In genomic region chr2:128665113-128665512, GRCh38 we compare ENCODE assay signal across 22 cellular contexts.
DNase-seq lines count a peak whose midpoint lies in the region; ATAC-seq, FAIRE-seq and TF ChIP-seq lines count a peak whose summit lies in the region.
"Had no signal": no experiment of that assay in that cellular context is flagged by ENCODE, and none has a peak within 500 bp of the region (broad histone marks: within the 10 kb centered on the region; RNA-seq: fewer than 3 reads in every experiment).

No MANE protein-coding gene starts in this region.

- H3K27me3 Mint-ChIP-seq in activated naive CD8-positive, alpha-beta T cell treated with anti-CD3 and anti-CD28 coated beads, Interleukin-2, amount 10 ng/mL, durations not matched to agents 7 days and 5 days = peaks cover 26% of the 10 kb centered on the region
- peaks cover 19% of the 10 kb centered on the region for H3K27me3 Mint-ChIP-seq in activated naive CD8-positive, alpha-beta T cell treated with anti-CD3 and anti-CD28 coated beads, Interleukin-2, amount 50 U/mL, for 24 hours
- peaks cover 9% of the 10 kb centered on the region for H3K27me3 Mint-ChIP-seq in glutamatergic neuron (ENCODE audit: unreplicated experiment)
- no peaks in the 10 kb centered on the region for H3K27me3 Mint-ChIP-seq in mesothelial cell of epicardium (ENCODE audit: low read depth)

- no peak overlapping the region for H3K4me3 Mint-ChIP-seq in activated naive CD8-positive, alpha-beta T cell treated with anti-CD3 and anti-CD28 coated beads, Interleukin-2, amount 10 ng/mL, durations not matched to agents 7 days and 5 days
- no peak overlapping the region for H3K4me3 Mint-ChIP-seq in activated naive CD8-positive, alpha-beta T cell treated with anti-CD3 and anti-CD28 coated beads, Interleukin-2, amount 50 U/mL, for 24 hours
- H3K4me3 Mint-ChIP-seq in glutamatergic neuron (ENCODE audit: unreplicated experiment) = no peak overlapping the region
- H3K4me3 Mint-ChIP-seq in mesothelial cell of epicardium = no peak overlapping the region
- H3K4me3 Mint-ChIP-seq: HFFc6 had no signal

- no peaks in the 10 kb centered on the region for H3K4me1 Mint-ChIP-seq in activated naive CD8-positive, alpha-beta T cell treated with anti-CD3 and anti-CD28 coated beads, Interleukin-2, amount 10 ng/mL, durations not matched to agents 7 days and 5 days
- no peaks in the 10 kb centered on the region for H3K4me1 Mint-ChIP-seq in activated naive CD8-positive, alpha-beta T cell treated with anti-CD3 and anti-CD28 coated beads, Interleukin-2, amount 50 U/mL, for 24 hours
- H3K4me1 Mint-ChIP-seq in glutamatergic neuron (ENCODE audit: low read depth, unreplicated experiment) = peaks cover 28% of the 10 kb centered on the region
- peaks cover 3% of the 10 kb centered on the region for H3K4me1 Mint-ChIP-seq in mesothelial cell of epicardium

- H3K36me3 Mint-ChIP-seq in activated naive CD8-positive, alpha-beta T cell treated with anti-CD3 and anti-CD28 coated beads, Interleukin-2, amount 10 ng/mL, durations not matched to agents 7 days and 5 days = no peaks in the 10 kb centered on the region
- no peaks in the 10 kb centered on the region for H3K36me3 Mint-ChIP-seq in activated naive CD8-positive, alpha-beta T cell treated with anti-CD3 and anti-CD28 coated beads, Interleukin-2, amount 50 U/mL, for 24 hours (ENCODE audit: low read depth)
- H3K36me3 Mint-ChIP-seq in glutamatergic neuron (ENCODE audit: unreplicated experiment) (peaks cover 13% of the 10 kb centered on the region), mesothelial cell of epicardium (no peaks in the 10 kb centered on the region)

- POLR2A ChIA-PET in activated naive CD8-positive, alpha-beta T cell treated with anti-CD3 and anti-CD28 coated beads, Interleukin-2, amount 10 ng/mL, durations not matched to agents 7 days and 5 days (lab: Charles Lee) = no interaction called here

- ATAC-seq in activated naive CD8-positive, alpha-beta T cell treated with anti-CD3 and anti-CD28 coated beads, Interleukin-2, amount 10 ng/mL, durations not matched to agents 7 days and 5 days (ENCODE audit: low read depth) = no peak
- no peak for ATAC-seq in activated naive CD8-positive, alpha-beta T cell treated with anti-CD3 and anti-CD28 coated beads, Interleukin-2, amount 50 U/mL, for 24 hours
- ATAC-seq in HG02981 (IDR thresholded peaks at IDR 0.05; ENCODE audit: unreplicated experiment) = no peak
- ATAC-seq in activated CD4-positive, CD25-positive, alpha-beta regulatory T cell treated with anti-CD3 and anti-CD28 coated beads, Interleukin-2, amount 50 U/mL, for 24 hours = no peak

- no peak for TF ChIP-seq CTCF in glutamatergic neuron (IDR thresholded peaks at IDR 0.05; ENCODE audit: partially characterized antibody, unreplicated experiment)
- TF ChIP-seq CTCF in mesothelial cell of epicardium (IDR thresholded peaks at IDR 0.05; ENCODE audit: unreplicated experiment) = no peak

- H3K9me3 Mint-ChIP-seq in activated naive CD8-positive, alpha-beta T cell treated with anti-CD3 and anti-CD28 coated beads, Interleukin-2, amount 10 ng/mL, durations not matched to agents 7 days and 5 days = no peaks in the 10 kb centered on the region
- H3K9me3 Mint-ChIP-seq in activated naive CD8-positive, alpha-beta T cell treated with anti-CD3 and anti-CD28 coated beads, Interleukin-2, amount 50 U/mL, for 24 hours = no peaks in the 10 kb centered on the region
- H3K9me3 Mint-ChIP-seq in glutamatergic neuron (ENCODE audit: unreplicated experiment) (peaks cover 7% of the 10 kb centered on the region), mesothelial cell of epicardium (no peaks in the 10 kb centered on the region)
- H3K9me3 Mint-ChIP-seq: HFFc6 had no signal

- FAIRE-seq in urothelium cell line (lab: Jason Lieb, UNC) = no peak
- FAIRE-seq: D721Med, HTR-8/SVneo had no signal

- peak overlapping the region; percentile 1 for H3K27ac Mint-ChIP-seq in activated naive CD8-positive, alpha-beta T cell treated with anti-CD3 and anti-CD28 coated beads, Interleukin-2, amount 10 ng/mL, durations not matched to agents 7 days and 5 days
- H3K27ac Mint-ChIP-seq in activated naive CD8-positive, alpha-beta T cell treated with anti-CD3 and anti-CD28 coated beads, Interleukin-2, amount 50 U/mL, for 24 hours = no peak overlapping the region
- H3K27ac Mint-ChIP-seq in glutamatergic neuron (ENCODE audit: unreplicated experiment) (peak overlapping the region; percentile 67), mesothelial cell of epicardium (peak overlapping the region; percentile 61)
- H3K27ac Mint-ChIP-seq: HFFc6 had no signal

- no peak for DNase-seq in activated naive CD8-positive, alpha-beta T cell treated with anti-CD3 and anti-CD28 coated beads, Interleukin-2, amount 10 ng/mL, durations not matched to agents 7 days and 5 days
- no peak for DNase-seq in activated naive CD8-positive, alpha-beta T cell treated with anti-CD3 and anti-CD28 coated beads, Interleukin-2, amount 50 U/mL, for 24 hours
- peak; percentile 6 for DNase-seq in glutamatergic neuron
- no peak for DNase-seq in mesothelial cell of epicardium (ENCODE audit: low spot score in 2 of 2, unreplicated experiment in 2 of 2)
- peak; percentile 2 for DNase-seq in urothelium cell line (ENCODE audit: low spot score)
- DNase-seq in HK-2 (ENCODE audit: unreplicated experiment) = no peak
- DNase-seq: 8988T, DMS53, HFFc6, KG1, NCI-H1105, NCI-H146, NCI-H2029 treated with DMSO at 0.1 percent for 48 hours, NCI-H226, NCI-H510A treated with DMSO at 0.1 percent for 48 hours, NCI-H748 treated with DMSO at 0.1 percent for 48 hours, SIG-M5, SK-N-SH had no signal

Comparison
In these comparisons a context has a peak if more than half of its experiments do, and no peak if none do; other contexts are left out.
1. DNase-seq: peak in glutamatergic neuron (single experiment) and urothelium cell line (single experiment); none in activated naive CD8-positive, alpha-beta T cell treated with anti-CD3 and anti-CD28 coated beads, Interleukin-2, amount 10 ng/mL, durations not matched to agents 7 days and 5 days (single experiment), activated naive CD8-positive, alpha-beta T cell treated with anti-CD3 and anti-CD28 coated beads, Interleukin-2, amount 50 U/mL, for 24 hours (single experiment), mesothelial cell of epicardium (0 of 2) and HK-2 (single experiment).